ENCODE assay signal across 8 cellular contexts in genomic region chr9:72592501-72593403, GRCh38.
A peak's percentile ranks its signal among the peaks of the same experiment; 100 is the strongest.
DNase-seq lines count a peak whose midpoint lies in the region; ATAC-seq lines count a peak whose summit lies in the region.

No MANE protein-coding gene starts in this region.

- DNase-seq in DMS153 treated with DMSO at 0.1 percent for 48 hours (lab: John Stamatoyannopoulos, UW; ENCODE audit: unreplicated experiment) = peak; percentile 72
- peak; percentile 6 for DNase-seq in GM19240 (ENCODE audit: insufficient read length, low spot score)
- DNase-seq in NCI-H69 (lab: John Stamatoyannopoulos, UW) = peak; percentile 83
- DNase-seq in amniotic epithelial cell (ENCODE audit: low read depth) = peak; percentile 58
- DNase-seq in left ventricle myocardium superior = no peak
- peak; percentile 67 for DNase-seq in retina

- ATAC-seq in HG03469 (IDR thresholded peaks at IDR 0.05; ENCODE audit: unreplicated experiment) = peak; percentile 65
- ATAC-seq in left ventricle myocardium superior = peak; percentile 81
- no peak for ATAC-seq in GM19324 (IDR thresholded peaks at IDR 0.05; ENCODE audit: low FRiP score, unreplicated experiment)

- intact Hi-C loops in left ventricle myocardium superior (cut with micrococcal nuclease) = loop anchor here (5.0 to 10.0 kb wide), 2 partner anchors 310 to 558 kb away; no protein-coding TSS in a partner anchor
